8 cellular contexts compared by ENCODE assay signal in genomic region chr10:15169555-15170407, GRCh38. TPM values are rescaled to one million over a fixed set of nuclear protein-coding genes. Genes with fewer than 3 reads are reported as not detected.
DNase-seq lines count a peak whose midpoint lies in the region; ATAC-seq and TF ChIP-seq lines count a peak whose summit lies in the region.

No MANE protein-coding gene starts in this region.

- H3K9me3 ChIP-seq in HEK293 (ENCODE audit: control insufficient read depth, insufficient read depth, low read depth, low read length) = no peaks in the 10 kb centered on the region
- H3K9me3 ChIP-seq in BE2C = no peaks in the 10 kb centered on the region

- H3K27ac Mint-ChIP-seq in effector memory CD8-positive, alpha-beta T cell = peak overlapping the region; percentile 86 to 90

- H3K4me1 ChIP-seq in HEK293 (ENCODE audit: control insufficient read depth, insufficient read depth, low read length) (peaks cover 14% of the 10 kb centered on the region), BE2C (peaks cover 4% of the 10 kb centered on the region)

- CTCF ChIA-PET in HEK293 (lab: Yijun Ruan, JAX) = interaction anchor here (0.5 to 0.8 kb wide), 3 partner anchors 12 to 260 kb away, joined by 3 read pairs; no protein-coding TSS in a partner anchor

- peak overlapping the region; percentile 90 to 97 for H3K4me3 Mint-ChIP-seq in effector memory CD8-positive, alpha-beta T cell

- H3K36me3 ChIP-seq in HEK293 (ENCODE audit: control insufficient read depth in 2 of 2, insufficient read depth in 1 of 2, low read length in 2 of 2) = no peaks in the 10 kb centered on the region
- no peaks in the 10 kb centered on the region for H3K36me3 ChIP-seq in BE2C

- H3K27ac ChIP-seq in HEK293 (ENCODE audit: extremely low read depth, low read depth, low read length) = no peak overlapping the region

- H3K27me3 Mint-ChIP-seq in effector memory CD8-positive, alpha-beta T cell = no peaks in the 10 kb centered on the region

- peak; percentile 41 for DNase-seq in activated CD4-positive, CD25-positive, alpha-beta regulatory T cell treated with anti-CD3 and anti-CD28 coated beads, Interleukin-2, amount 50 U/mL, for 72 hours
- DNase-seq in effector memory CD8-positive, alpha-beta T cell = peak; percentile 49 to 54 (median 51)
- peak; percentile 32 to 39 for DNase-seq in stimulated activated CD4-positive, alpha-beta T cell treated with anti-CD3 and anti-CD28 coated beads, Interleukin-2, amount 100 ng/mL, for 24 hours
- DNase-seq in NCI-H1930 (lab: John Stamatoyannopoulos, UW) = no peak
- no peak for DNase-seq in NCI-H1048 (lab: John Stamatoyannopoulos, UW)
- no peak for DNase-seq in BE2C

- no peaks in the 10 kb centered on the region for H3K27me3 ChIP-seq in BE2C

- ATAC-seq in effector memory CD8-positive, alpha-beta T cell (replicated peaks) = peak; percentile 44
- no peak for ATAC-seq in GM18858 (IDR thresholded peaks at IDR 0.05; ENCODE audit: unreplicated experiment)

- H3K4me3 ChIP-seq in HEK293 (ENCODE audit: low read depth, low read length) = no peak overlapping the region
- no peak overlapping the region for H3K4me3 ChIP-seq in BE2C (ENCODE audit: low read depth, low read length)

- peaks cover 36 to 47% of the 10 kb centered on the region in 2 donors for H3K4me1 Mint-ChIP-seq in effector memory CD8-positive, alpha-beta T cell (ENCODE audit: low read depth in 2 of 2)

- H3K9me3 Mint-ChIP-seq in effector memory CD8-positive, alpha-beta T cell = no peaks in the 10 kb centered on the region

- peaks cover 7% of the 10 kb centered on the region for H3K36me3 Mint-ChIP-seq in effector memory CD8-positive, alpha-beta T cell (ENCODE audit: insufficient read depth)

- TF ChIP-seq CTCF in HEK293 (tag by site-specific recombination; IDR thresholded peaks at IDR 0.05) = no peak
- no peak for TF ChIP-seq CTCF in BE2C (IDR thresholded peaks at IDR 0.05; ENCODE audit: low read depth, low read length)

- POLR2A ChIA-PET in HEK293 (lab: Yijun Ruan, JAX) = interaction anchor here (0.5 to 1.6 kb wide), 4 partner anchors 13 to 332 kb away, joined by 4 to 11 read pairs (median 4); partner anchors contain the start of genes CDNF, HSPA14, MSANTD7 and SUV39H2

TF ChIP-seq in HEK293, 187 proteins besides CTCF, POLR2A, EP300 and RAD21:
- TF ChIP-seq ZBTB48 (tag by site-specific recombination; IDR thresholded peaks at IDR 0.05) (no peak), ZBTB17 (tag by site-specific recombination; IDR thresholded peaks at IDR 0.05) (no peak), TRIM28 (IDR thresholded peaks at IDR 0.05; ENCODE audit: borderline replicate concordance, low read length) (peak; percentile 52; the same call in 1 of the 2 replicates), ZSCAN4 (tag by site-specific recombination; IDR thresholded peaks at IDR 0.05) (no peak), ZFP37 (tag by site-specific recombination; IDR thresholded peaks at IDR 0.05) (no peak), ZNF701 (tag by site-specific recombination; IDR thresholded peaks at IDR 0.05) (no peak)

RNA-seq across cellular contexts. Expression of gene NMT2, which starts 1.3 kb away (rescaled TPM):
- polyA plus RNA-seq in BE2C (2012; ENCODE audit: insufficient read depth, insufficient read length, low read depth) = 4.8 TPM

Comparison
In these comparisons a context has a peak if more than half of its experiments do, and no peak if none do; other contexts are left out.
1. DNase-seq: peak in activated CD4-positive, CD25-positive, alpha-beta regulatory T cell treated with anti-CD3 and anti-CD28 coated beads, Interleukin-2, amount 50 U/mL, for 72 hours (single experiment), effector memory CD8-positive, alpha-beta T cell (3 of 3) and stimulated activated CD4-positive, alpha-beta T cell treated with anti-CD3 and anti-CD28 coated beads, Interleukin-2, amount 100 ng/mL, for 24 hours (2 of 2); none in NCI-H1930 (0 of 2), NCI-H1048 (single experiment) and BE2C (single experiment).